Comparison of ENCODE assay signal across 8 cellular contexts in genomic region chr5:50962934-50963646, GRCh38.
DNase-seq lines count a peak whose midpoint lies in the region; ATAC-seq and TF ChIP-seq lines count a peak whose summit lies in the region.

No MANE protein-coding gene starts in this region.

- H3K27ac ChIP-seq in right lobe of liver = no peak overlapping the region

- WGBS in right lobe of liver (ENCODE audit: insufficient coverage, low coverage, low lambda C conversion rate, missing lambda C conversion rate) = 0% methylated on average over 25 of the region's 38 CpGs

- peak overlapping the region; percentile 13 to 46 (median 33) for H3K4me3 ChIP-seq in right lobe of liver

- peaks cover 0 to 21% (median 3%) of the 10 kb centered on the region in 4 donors for H3K4me1 ChIP-seq in right lobe of liver

- TF ChIP-seq POLR2A in right lobe of liver (IDR thresholded peaks at IDR 0.05) = no peak

- DNase-seq in AML-193 (lab: John Stamatoyannopoulos, UW) = peak; percentile 18 to 48
- peak; percentile 60 for DNase-seq in NCI-H2227 treated with DMSO at 0.1 percent for 48 hours (lab: John Stamatoyannopoulos, UW)
- peak; percentile 28 to 49 for DNase-seq in activated CD4-positive, alpha-beta T cell treated with anti-CD3 and anti-CD28 coated beads for 4 hours
- peak; percentile 19 for DNase-seq in dedifferentiated amniotic fluid mesenchymal stem cell (ENCODE audit: extremely low spot score)
- peak; percentile 60 to 76 (median 71) for DNase-seq in right lobe of liver
- peak; percentile 28 to 59 for DNase-seq in stimulated activated CD4-positive, alpha-beta T cell treated with anti-CD3 and anti-CD28 coated beads, Interleukin-4, amount 100 ng/mL, for 4 hours

- TF ChIP-seq CTCF in right lobe of liver (IDR thresholded peaks at IDR 0.05) = peak; percentile 92 to 94 (median 92)

- peaks cover 0 to 26% of the 10 kb centered on the region in 2 donors for H3K27me3 ChIP-seq in right lobe of liver

- intact Hi-C loops in right lobe of liver (cut with DNase I) = loop anchor here in 1 of 2 donors (10.0 kb wide), 1 partner anchor 1692 kb away; no protein-coding TSS in a partner anchor

- ATAC-seq in GM19023 (IDR thresholded peaks at IDR 0.05; ENCODE audit: unreplicated experiment) (peak; percentile 83), HG03196 (IDR thresholded peaks at IDR 0.05; ENCODE audit: unreplicated experiment) (peak; percentile 85), right lobe of liver (peak; percentile 93 to 97 (median 96))

- H3K9me3 ChIP-seq in right lobe of liver = no peaks in the 10 kb centered on the region

- H3K36me3 ChIP-seq in right lobe of liver = no peaks in the 10 kb centered on the region

Comparison
In these comparisons a context has a peak if more than half of its experiments do, and no peak if none do; other contexts are left out.
1. DNase-seq: peak in every context shown above with its lines; median percentile 71 in right lobe of liver; 60 in NCI-H2227 treated with DMSO at 0.1 percent for 48 hours; 44 in stimulated activated CD4-positive, alpha-beta T cell treated with anti-CD3 and anti-CD28 coated beads, Interleukin-4, amount 100 ng/mL, for 4 hours; 38 in activated CD4-positive, alpha-beta T cell treated with anti-CD3 and anti-CD28 coated beads for 4 hours; 33 in AML-193; 19 in dedifferentiated amniotic fluid mesenchymal stem cell.